ENCODE assay signal across 1 cellular context in genomic region chr7:151376218-151376902, GRCh38.
TF ChIP-seq lines count a peak whose summit lies in the region.

No MANE protein-coding gene starts in this region.

TF ChIP-seq in H1, 55 proteins besides CTCF, POLR2A, EP300 and RAD21 (continued from another document):
- TF ChIP-seq E2F6 (IDR thresholded peaks at IDR 0.05), result no peak
TF ChIP-seq in H1: peak in this region for 0.
